In the genomic region with DNA sequence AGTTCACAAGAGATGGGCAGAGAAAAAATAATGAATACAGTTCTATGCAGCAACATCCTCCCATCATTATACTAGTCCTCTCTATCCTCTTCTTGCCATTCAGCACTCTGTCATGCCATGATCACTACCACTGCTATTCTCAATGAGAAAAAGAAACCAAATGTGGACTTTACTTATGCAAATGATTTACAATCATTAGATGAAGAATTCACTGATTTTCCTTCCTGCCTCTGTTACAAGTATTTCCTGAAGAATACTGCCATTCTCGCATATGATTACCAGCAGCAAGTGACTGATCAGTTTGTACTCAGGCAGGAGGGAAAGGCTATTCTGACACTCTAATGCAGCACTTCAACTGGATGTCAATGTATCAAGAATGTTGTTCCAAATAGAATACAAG, we compare ENCODE assay signal across 1 cellular context.
TF ChIP-seq lines count a peak whose summit lies in the region.

No MANE protein-coding gene starts in this region.

TF ChIP-seq in endothelial cell of umbilical vein, 7 proteins besides CTCF, POLR2A, EP300 and RAD21:
- TF ChIP-seq MYC (IDR thresholded peaks at IDR 0.05; ENCODE audit: low read depth, low read length) (no peak), POLR2AphosphoS5 (IDR thresholded peaks at IDR 0.05; ENCODE audit: insufficient read depth, low read depth, low read length) (no peak), JUN (IDR thresholded peaks at IDR 0.05; ENCODE audit: borderline replicate concordance, insufficient read depth, insufficient read length, low read depth) (no peak), FOS (IDR thresholded peaks at IDR 0.05; ENCODE audit: borderline replicate concordance, insufficient read depth, low read length) (no peak), MAX (IDR thresholded peaks at IDR 0.05; ENCODE audit: insufficient read depth, insufficient read length) (no peak), EZH2 (IDR thresholded peaks at IDR 0.05; ENCODE audit: borderline replicate concordance, low read depth, low read length, severe bottlenecking) (no peak), GATA2 (IDR thresholded peaks at IDR 0.05; ENCODE audit: insufficient read depth, insufficient read length, low read depth, low read length) (no peak)
